In genomic region chr6:106167105-106167814, GRCh38 we compare ENCODE assay signal across 9 cellular contexts.
DNase-seq lines count a peak whose midpoint lies in the region; ATAC-seq lines count a peak whose summit lies in the region.
"Had no signal": no experiment of that assay in that cellular context is flagged by ENCODE, and none has a peak within 500 bp of the region (broad histone marks: within the 10 kb centered on the region; RNA-seq: fewer than 3 reads in every experiment).

No MANE protein-coding gene starts in this region.

- peak overlapping the region; percentile 23 for H3K4me3 Mint-ChIP-seq in activated T-cell treated with anti-CD3 and anti-CD28 coated beads, Interleukin-2, amount 50 U/mL, for 24 hours
- H3K4me3 Mint-ChIP-seq in natural killer cell treated with Interleukin-12 subunit alpha and Interleukin-12 subunit beta and Interleukin-15 and Interleukin-18, amount 100 ng/mL, for 72 hours: peak overlapping the region; percentile 87

- no peaks in the 10 kb centered on the region for H3K36me3 Mint-ChIP-seq in activated T-cell treated with anti-CD3 and anti-CD28 coated beads, Interleukin-2, amount 50 U/mL, for 24 hours (ENCODE audit: low read depth)
- peaks cover 16% of the 10 kb centered on the region for H3K36me3 Mint-ChIP-seq in natural killer cell treated with Interleukin-12 subunit alpha and Interleukin-12 subunit beta and Interleukin-15 and Interleukin-18, amount 100 ng/mL, for 72 hours

- H3K27ac Mint-ChIP-seq in activated T-cell treated with anti-CD3 and anti-CD28 coated beads, Interleukin-2, amount 50 U/mL, for 24 hours: peak overlapping the region; percentile 88
- H3K27ac Mint-ChIP-seq in natural killer cell treated with Interleukin-12 subunit alpha and Interleukin-12 subunit beta and Interleukin-15 and Interleukin-18, amount 100 ng/mL, for 72 hours: peak overlapping the region; percentile 97 to 99

- DNase-seq in activated T-cell treated with anti-CD3 and anti-CD28 coated beads, Interleukin-2, amount 50 U/mL, for 24 hours: no peak
- DNase-seq in activated T-cell treated with anti-CD3 and anti-CD28 coated beads, Interleukin-2, amount 50 U/mL, for 48 hours: no peak
- no peak for DNase-seq in natural killer cell treated with Interleukin-12 subunit alpha and Interleukin-12 subunit beta and Interleukin-15 and Interleukin-18, amount 100 ng/mL, for 72 hours (ENCODE audit: low spot score)
- DNase-seq in NCI-H2081 treated with DMSO at 0.1 percent for 48 hours (lab: John Stamatoyannopoulos, UW) (no peak), DMS153 (lab: John Stamatoyannopoulos, UW) (no peak), AML-193 (lab: John Stamatoyannopoulos, UW) (no peak)
- DNase-seq: NCI-H1417 had no signal

- H3K4me1 Mint-ChIP-seq in activated T-cell treated with anti-CD3 and anti-CD28 coated beads, Interleukin-2, amount 50 U/mL, for 24 hours (ENCODE audit: low read depth): peaks cover 80% of the 10 kb centered on the region
- peaks cover 59 to 80% of the 10 kb centered on the region in 2 donors for H3K4me1 Mint-ChIP-seq in natural killer cell treated with Interleukin-12 subunit alpha and Interleukin-12 subunit beta and Interleukin-15 and Interleukin-18, amount 100 ng/mL, for 72 hours (ENCODE audit: low read depth in 2 of 2)

- no peaks in the 10 kb centered on the region for H3K27me3 Mint-ChIP-seq in activated T-cell treated with anti-CD3 and anti-CD28 coated beads, Interleukin-2, amount 50 U/mL, for 24 hours
- no peaks in the 10 kb centered on the region for H3K27me3 Mint-ChIP-seq in natural killer cell treated with Interleukin-12 subunit alpha and Interleukin-12 subunit beta and Interleukin-15 and Interleukin-18, amount 100 ng/mL, for 72 hours

- ATAC-seq in HG02623 (IDR thresholded peaks at IDR 0.05; ENCODE audit: unreplicated experiment): peak; percentile 38
- ATAC-seq in HG03575 (IDR thresholded peaks at IDR 0.05; ENCODE audit: extremely low read depth, insufficient number of reproducible peaks, low FRiP score, unreplicated experiment): peak; percentile 33
- no peak for ATAC-seq in natural killer cell treated with Interleukin-12 subunit alpha and Interleukin-12 subunit beta and Interleukin-15 and Interleukin-18, amount 100 ng/mL, for 72 hours

- H3K9me3 Mint-ChIP-seq in activated T-cell treated with anti-CD3 and anti-CD28 coated beads, Interleukin-2, amount 50 U/mL, for 24 hours: peaks cover 6% of the 10 kb centered on the region
- H3K9me3 Mint-ChIP-seq in natural killer cell treated with Interleukin-12 subunit alpha and Interleukin-12 subunit beta and Interleukin-15 and Interleukin-18, amount 100 ng/mL, for 72 hours: no peaks in the 10 kb centered on the region

Comparison
In these comparisons a context has a peak if more than half of its experiments do, and no peak if none do; other contexts are left out.
1. ATAC-seq: peak in HG02623 (single experiment) and HG03575 (single experiment); none in natural killer cell treated with Interleukin-12 subunit alpha and Interleukin-12 subunit beta and Interleukin-15 and Interleukin-18, amount 100 ng/mL, for 72 hours (0 of 2).